In genomic region chr4:144611850-144612249, GRCh38 we compare ENCODE assay signal across 8 cellular contexts. TPM values are rescaled to one million over a fixed set of nuclear protein-coding genes. Genes with fewer than 3 reads are reported as not detected.
DNase-seq lines count a peak whose midpoint lies in the region; ATAC-seq and TF ChIP-seq lines count a peak whose summit lies in the region.

No MANE protein-coding gene starts in this region.

- no peaks in the 10 kb centered on the region for H3K9me3 ChIP-seq in prostate gland

- no peaks in the 10 kb centered on the region for H3K4me1 ChIP-seq in prostate gland (replicated peaks)

- no peak overlapping the region for H3K27ac ChIP-seq in prostate gland

- DNase-seq in AG08396 (ENCODE audit: low spot score): peak; percentile 36
- DNase-seq in Kasumi-1 (lab: John Stamatoyannopoulos, UW): peak; percentile 12 to 30
- no peak for DNase-seq in foreskin fibroblast
- DNase-seq in NCI-H2107 (lab: John Stamatoyannopoulos, UW): no peak
- DNase-seq in prostate gland (ENCODE audit: low spot score): no peak
- no peak for DNase-seq in AG08395 (ENCODE audit: low spot score)
- no peak for DNase-seq in NCI-H1092 (lab: John Stamatoyannopoulos, UW)

- TF ChIP-seq CTCF in foreskin fibroblast (IDR thresholded peaks at IDR 0.05; ENCODE audit: low read depth, low read length): peak; percentile 47
- TF ChIP-seq CTCF in prostate gland (IDR thresholded peaks at IDR 0.05): no peak

- H3K27me3 ChIP-seq in prostate gland (replicated peaks; ENCODE audit: insufficient read depth): no peaks in the 10 kb centered on the region

- no peaks in the 10 kb centered on the region for H3K36me3 ChIP-seq in prostate gland

- TF ChIP-seq POLR2A in prostate gland (IDR thresholded peaks at IDR 0.05): no peak

- no peak overlapping the region for H3K4me3 ChIP-seq in foreskin fibroblast (ENCODE audit: low read depth in 1 of 2, low read length in 2 of 2)
- H3K4me3 ChIP-seq in prostate gland: no peak overlapping the region

- peak; percentile 76 for ATAC-seq in GM18868 (IDR thresholded peaks at IDR 0.05; ENCODE audit: unreplicated experiment)

- intact Hi-C loops in prostate gland (cut with DNase I): no loop called here

RNA-seq across cellular contexts. Expression of gene HHIP, which starts 34.1 kb away (rescaled TPM):
- 1 to 10 TPM in 1 of 2 donors, under 1 TPM in 1; 0.82 to 7.2 TPM for total RNA-seq in prostate gland

Comparison
In these comparisons a context has a peak if more than half of its experiments do, and no peak if none do; other contexts are left out.
1. DNase-seq: peak in AG08396 (single experiment) and Kasumi-1 (2 of 2); none in foreskin fibroblast (0 of 2), NCI-H2107 (single experiment), prostate gland (single experiment), AG08395 (single experiment) and NCI-H1092 (single experiment).